In genomic region chr12:76031414-76032042, GRCh38 we compare ENCODE assay signal across 8 cellular contexts. TPM values are rescaled to one million over a fixed set of nuclear protein-coding genes. Genes with fewer than 3 reads are reported as not detected.
DNase-seq lines count a peak whose midpoint lies in the region; ATAC-seq and TF ChIP-seq lines count a peak whose summit lies in the region.

Gene PHLDA1, minus strand, starts transcription at chr12:76031776.

- intact Hi-C loops in activated B cell treated with CpG ODN at 0.5 μM for 24 hours (cut with micrococcal nuclease) = loop anchor here (1.0 to 10.0 kb wide), 17 partner anchors 11 to 731 kb away; partner anchors contain the start of genes GLIPR1L1, GLIPR1L2, KRR1 and OSBPL8

- peak; percentile 90 for ATAC-seq in HG03196 (IDR thresholded peaks at IDR 0.05; ENCODE audit: unreplicated experiment)
- peak; percentile 85 for ATAC-seq in activated B cell treated with CpG ODN at 0.5 μM for 24 hours (ENCODE audit: low read depth)

- peaks cover 18% of the 10 kb centered on the region for H3K27me3 Mint-ChIP-seq in activated B cell treated with CpG ODN at 0.5 μM for 24 hours

- H3K9me3 Mint-ChIP-seq in activated B cell treated with CpG ODN at 0.5 μM for 24 hours = no peaks in the 10 kb centered on the region

- POLR2A ChIA-PET in activated B cell treated with CpG ODN at 0.5 μM for 24 hours (lab: Charles Lee) = interaction anchor here (0.6 to 3.0 kb wide), 29 partner anchors 9 to 697 kb away, joined by 3 to 30 read pairs (median 4); partner anchors contain the start of genes BBS10, GLIPR1, GLIPR1L1 and KRR1

- peaks cover 22% of the 10 kb centered on the region for H3K4me1 Mint-ChIP-seq in activated B cell treated with CpG ODN at 0.5 μM for 24 hours

- peak; percentile 97 for TF ChIP-seq POLR2A in GM18951 (IDR thresholded peaks at IDR 0.05; ENCODE audit: extremely low read depth, insufficient read depth, insufficient read length)

- H3K36me3 Mint-ChIP-seq in activated B cell treated with CpG ODN at 0.5 μM for 24 hours (ENCODE audit: low read depth) = no peaks in the 10 kb centered on the region

- peak; percentile 98 for DNase-seq in AG09319 (ENCODE audit: extremely low read depth, low read depth)
- peak; percentile 98 for DNase-seq in NCI-H226
- DNase-seq in activated B cell treated with CpG ODN at 0.5 μM for 24 hours = peak; percentile 84
- DNase-seq in caudate nucleus (lab: John Stamatoyannopoulos, UW) = peak; percentile 49 to 96 (median 90)
- DNase-seq in iris pigment epithelial cell (ENCODE audit: low read depth) = peak; percentile 98
- peak; percentile 94 for DNase-seq in stimulated activated CD4-positive, alpha-beta T cell treated with anti-CD3 and anti-CD28 coated beads, Interleukin-12 subunit alpha, Interleukin-12 subunit beta, amount 100 ng/mL, for 4 hours

- peak within 1 kb of the TSS; percentile 89 for H3K4me3 Mint-ChIP-seq in activated B cell treated with CpG ODN at 0.5 μM for 24 hours

- peak within 1 kb of the TSS; percentile 96 for H3K27ac ChIP-seq in caudate nucleus (ENCODE audit: low read depth, low read length)

- in situ Hi-C loops in GM18951 (cut with MboI; ENCODE audit: low sequenced_read_pairs, unreplicated experiment) = loop anchor here (10.0 kb wide), 1 partner anchor 497 kb away; no protein-coding TSS in a partner anchor

- CTCF ChIA-PET in activated B cell treated with CpG ODN at 0.5 μM for 24 hours (lab: Charles Lee) = interaction anchor here (0.6 to 3.8 kb wide), 14 partner anchors 10 to 559 kb away, joined by 3 to 40 read pairs (median 3); partner anchors contain the start of gene GLIPR1

- H3K27ac Mint-ChIP-seq in activated B cell treated with CpG ODN at 0.5 μM for 24 hours = peak within 1 kb of the TSS; percentile 84

- TF ChIP-seq CTCF in AG09319 (IDR thresholded peaks at IDR 0.05; ENCODE audit: low read depth, low read length) (peak; percentile 61), activated B cell treated with CpG ODN at 0.5 μM for 24 hours (IDR thresholded peaks at IDR 0.05) (no peak)

RNA-seq across cellular contexts. Expression of gene PHLDA1, which starts in this region (rescaled TPM):
- 0.83 and 1.1 TPM in 2 replicates for total RNA-seq in activated B cell treated with CpG ODN at 0.5 μM for 24 hours

Comparison
In these comparisons a context has a peak if more than half of its experiments do, and no peak if none do; other contexts are left out.
1. Peak in every context shown above with its lines: DNase-seq, ATAC-seq and H3K27ac ChIP-seq.